In genomic region chr3:53803124-53803815, GRCh38 we compare ENCODE assay signal across 26 cellular contexts. TPM values are rescaled to one million over a fixed set of nuclear protein-coding genes. Genes with fewer than 3 reads are reported as not detected.
DNase-seq lines count a peak whose midpoint lies in the region; ATAC-seq, FAIRE-seq and TF ChIP-seq lines count a peak whose summit lies in the region.
"Had no signal": no experiment of that assay in that cellular context is flagged by ENCODE, and none has a peak within 500 bp of the region (broad histone marks: within the 10 kb centered on the region; RNA-seq: fewer than 3 reads in every experiment).

No MANE protein-coding gene starts in this region.

- H3K36me3 Mint-ChIP-seq in GM23338 (ENCODE audit: low read depth), result no peaks in the 10 kb centered on the region
- H3K36me3 Mint-ChIP-seq: IgD-negative memory B cell, type B pancreatic cell, WTC11 had no signal

- no peak overlapping the region for H4K91ac ChIP-seq in neuronal stem cell (ENCODE audit: low read depth, low read length, poor library complexity)

- TF ChIP-seq EP300 in K562 (IDR thresholded peaks at IDR 0.05; ENCODE audit: low read length), result no peak
- no peak for TF ChIP-seq EP300 in tibial nerve (IDR thresholded peaks at IDR 0.05)

- no peaks in the 10 kb centered on the region for H3K79me1 ChIP-seq in neuronal stem cell (ENCODE audit: low read depth, low read length)

- no peak for FAIRE-seq in K562 (lab: Jason Lieb, UNC)

- TF ChIP-seq CTCF in GM23338 (conservative IDR thresholded peaks at IDR 0.05; ENCODE audit: low read depth in 2 of 2) (no peak), K562 (IDR thresholded peaks at IDR 0.05 in 2 of 3, conservative IDR thresholded peaks at IDR 0.05 in 1 of 3; ENCODE audit: insufficient read depth in 2 of 3, low read depth in 1 of 3, low read length in 3 of 3) (no peak), tibial nerve (IDR thresholded peaks at IDR 0.05) (no peak)

- no peak overlapping the region for H4K8ac ChIP-seq in neuronal stem cell (ENCODE audit: low read depth, low read length)

- CTCF ChIA-PET in K562 (lab: Yijun Ruan, JAX; ENCODE audit: low intra/inter-chr PET ratio), result no interaction called here

- ATAC-seq in GM23338 (peak; percentile 50), K562 (0 out of 3 replicates have a peak, but pooled peaks have one; percentile 23), GM21526 (IDR thresholded peaks at IDR 0.05; ENCODE audit: low FRiP score, unreplicated experiment) (no peak)
- ATAC-seq: activated T-cell treated with anti-CD3 and anti-CD28 coated beads, Interleukin-2, amount 50 U/mL, for 4 hours had no signal

- peak overlapping the region; percentile 22 for H2BK15ac ChIP-seq in neuronal stem cell (ENCODE audit: low read length)

- H3K79me2 ChIP-seq in GM23338 (replicated peaks; ENCODE audit: insufficient read depth), result no peaks in the 10 kb centered on the region
- H3K79me2 ChIP-seq in K562 (ENCODE audit: control insufficient read depth, insufficient read depth, low read length), result no peaks in the 10 kb centered on the region
- H3K79me2 ChIP-seq: parathyroid adenoma had no signal

- intact Hi-C loops in K562 (cut with micrococcal nuclease), result no loop called here

- no TSS peak for BruUV-seq in K562 (replicated peaks; lab: Mats Ljungman, UMichigan)

- H3K4me1 Mint-ChIP-seq in GM23338, result peaks cover 16% of the 10 kb centered on the region
- H3K4me1 Mint-ChIP-seq: activated CD4-positive, alpha-beta T cell treated with anti-CD3 and anti-CD28 coated beads, Interleukin-2, amount 10 ng/mL, durations not matched to agents 7 days and 5 days; central memory CD8-positive, alpha-beta T cell had no signal

- H3K4me3 ChIP-seq in GM23338 (no peak overlapping the region), K562 (no peak overlapping the region), neuronal stem cell (ENCODE audit: low read length in 2 of 2) (no peak overlapping the region), tibial nerve (no peak overlapping the region)
- H3K4me3 ChIP-seq: BLaER1, GM23248, right atrium auricular region, SJCRH30 had no signal

- H3K9me3 Mint-ChIP-seq in GM23338, result no peaks in the 10 kb centered on the region
- H3K9me3 Mint-ChIP-seq: activated CD4-positive, alpha-beta T cell treated with anti-CD3 and anti-CD28 coated beads, Interleukin-2, amount 10 ng/mL, durations not matched to agents 7 days and 5 days; activated T-cell treated with anti-CD3 and anti-CD28 coated beads, Interleukin-2, amount 50 U/mL, for 4 hours; central memory CD8-positive, alpha-beta T cell; IgD-negative memory B cell; type B pancreatic cell; WTC11 had no signal

- H3K27me3 Mint-ChIP-seq in GM23338 (ENCODE audit: insufficient read depth, low read depth, poor library complexity), result peaks cover 7% of the 10 kb centered on the region
- H3K27me3 Mint-ChIP-seq: activated CD4-positive, alpha-beta T cell treated with anti-CD3 and anti-CD28 coated beads, Interleukin-2, amount 10 ng/mL, durations not matched to agents 7 days and 5 days; type B pancreatic cell had no signal

- no peak overlapping the region for H3K27ac Mint-ChIP-seq in GM23338
- H3K27ac Mint-ChIP-seq: activated CD4-positive, alpha-beta T cell treated with anti-CD3 and anti-CD28 coated beads, Interleukin-2, amount 10 ng/mL, durations not matched to agents 7 days and 5 days had no signal

- H4K20me1 ChIP-seq in GM23338 (replicated peaks; ENCODE audit: insufficient read depth) (no peaks in the 10 kb centered on the region), K562 (replicated peaks; ENCODE audit: control insufficient read depth, insufficient read depth, low read length) (no peaks in the 10 kb centered on the region; the same call in 1 of the 2 replicates)
- H4K20me1 ChIP-seq: BLaER1 had no signal

- no peak for TF ChIP-seq POLR2A in K562 (conservative IDR thresholded peaks at IDR 0.05)
- TF ChIP-seq POLR2A in tibial nerve (IDR thresholded peaks at IDR 0.05), result no peak

- no peaks in the 10 kb centered on the region for H3F3A ChIP-seq in GM23338 (replicated peaks; ENCODE audit: low read depth)

- H3K36me3 ChIP-seq in GM23338 (ENCODE audit: insufficient read depth), result no peaks in the 10 kb centered on the region
- no peaks in the 10 kb centered on the region for H3K36me3 ChIP-seq in K562 (ENCODE audit: control insufficient read depth, insufficient read depth, low read length)
- no peaks in the 10 kb centered on the region for H3K36me3 ChIP-seq in neuronal stem cell (replicated peaks in 1 of 2; ENCODE audit: control insufficient read depth in 2 of 2, insufficient read depth in 2 of 2, low read length in 2 of 2)
- peaks cover 0 to 10% (median 0%) of the 10 kb centered on the region in 3 donors for H3K36me3 ChIP-seq in tibial nerve
- H3K36me3 ChIP-seq: BLaER1, right atrium auricular region, SJCRH30 had no signal

- H3K27ac ChIP-seq in GM23338 (ENCODE audit: low read depth) (no peak overlapping the region), K562 (ENCODE audit: extremely low read depth, low read depth, low read length) (no peak overlapping the region), neuronal stem cell (replicated peaks; ENCODE audit: low read length) (no peak overlapping the region), tibial nerve (no peak overlapping the region)
- H3K27ac ChIP-seq: BLaER1, GM23248, parathyroid adenoma, right atrium auricular region, SJCRH30 had no signal

- H2AK5ac ChIP-seq in neuronal stem cell (ENCODE audit: low read depth, low read length), result peak overlapping the region; percentile 59

- H3K9me2 ChIP-seq in GM23338 (ENCODE audit: insufficient read depth), result no peaks in the 10 kb centered on the region

- no peak overlapping the region for H3K23ac ChIP-seq in neuronal stem cell (ENCODE audit: low read depth, low read length, poor library complexity)

- POLR2A ChIA-PET in K562 (lab: Yijun Ruan, JAX), result interaction anchor here (0.8 kb wide), 1 partner anchor 374 kb away, joined by 3 read pairs; no protein-coding TSS in a partner anchor

- peak overlapping the region; percentile 74 for H3K18ac ChIP-seq in neuronal stem cell (ENCODE audit: low read length)

- no peaks in the 10 kb centered on the region for H3K4me1 ChIP-seq in GM23338 (ENCODE audit: insufficient read depth)
- H3K4me1 ChIP-seq in K562 (replicated peaks in 1 of 2; ENCODE audit: control insufficient read depth in 2 of 2, insufficient read depth in 2 of 2, low read length in 2 of 2), result no peaks in the 10 kb centered on the region
- peaks cover 16 to 22% of the 10 kb centered on the region in 2 donors for H3K4me1 ChIP-seq in neuronal stem cell (ENCODE audit: control insufficient read depth in 2 of 2, insufficient read depth in 1 of 2, low read depth in 1 of 2, low read length in 2 of 2)
- peaks cover 0 to 5% (median 0%) of the 10 kb centered on the region in 4 donors for H3K4me1 ChIP-seq in tibial nerve
- H3K4me1 ChIP-seq: parathyroid adenoma, SJCRH30 had no signal

- no peaks in the 10 kb centered on the region for H3K27me3 ChIP-seq in GM23338 (ENCODE audit: insufficient read depth)
- peaks cover 10 to 82% of the 10 kb centered on the region in 2 experiments; a peak in 4 of 5 replicates for H3K27me3 ChIP-seq in K562 (ENCODE audit: control insufficient read depth in 2 of 2, insufficient read depth in 2 of 2, low read length in 2 of 2)
- no peaks in the 10 kb centered on the region for H3K27me3 ChIP-seq in neuronal stem cell (ENCODE audit: control insufficient read depth in 3 of 3, insufficient read depth in 3 of 3, low read depth in 1 of 3, low read length in 3 of 3)
- no peaks in the 10 kb centered on the region for H3K27me3 ChIP-seq in tibial nerve
- H3K27me3 ChIP-seq: BLaER1, right atrium auricular region had no signal

- H2BK12ac ChIP-seq in neuronal stem cell (ENCODE audit: low read length), result no peak overlapping the region

- H3K9me1 ChIP-seq in K562 (ENCODE audit: control insufficient read depth, insufficient read depth, low read length), result no peaks in the 10 kb centered on the region

- no peak overlapping the region for H3K4me3 Mint-ChIP-seq in GM23338
- H3K4me3 Mint-ChIP-seq: activated CD4-positive, alpha-beta T cell treated with anti-CD3 and anti-CD28 coated beads, Interleukin-2, amount 10 ng/mL, durations not matched to agents 7 days and 5 days; activated T-cell treated with anti-CD3 and anti-CD28 coated beads, Interleukin-2, amount 50 U/mL, for 4 hours; central memory CD8-positive, alpha-beta T cell; IgD-negative memory B cell; WTC11 had no signal

- in situ Hi-C loops in K562 (cut with MboI), result no loop called here

- H2BK5ac ChIP-seq in neuronal stem cell (ENCODE audit: low read length), result peak overlapping the region; percentile 89

- H3K4me2 ChIP-seq in GM23338 (no peak overlapping the region), K562 (ENCODE audit: insufficient read depth, low read length) (no peak overlapping the region), neuronal stem cell (ENCODE audit: insufficient read depth, low read length, poor library complexity, severe bottlenecking) (no peak overlapping the region)
- H3K4me2 ChIP-seq: BLaER1 had no signal

- DNase-seq in DMS53 (lab: John Stamatoyannopoulos, UW) (peak; percentile 69), GM23338 (ENCODE audit: low spot score) (peak; percentile 21), K562 (ENCODE audit: extremely low read depth in 1 of 4, low spot score in 3 of 4) (no peak), neuronal stem cell (ENCODE audit: low spot score) (no peak), tibial nerve (ENCODE audit: low spot score in 2 of 2) (no peak), inferior parietal cortex (ENCODE audit: extremely low spot score) (no peak)
- DNase-seq: activated CD4-positive, alpha-beta T cell treated with anti-CD3 and anti-CD28 coated beads, Interleukin-2, amount 10 ng/mL, durations not matched to agents 7 days and 5 days; activated naive CD4-positive, alpha-beta T cell; activated T-cell treated with anti-CD3 and anti-CD28 coated beads, Interleukin-2, amount 50 U/mL, for 4 hours; COR-L47; GM23248; NCI-H524 treated with DMSO at 0.1 percent for 48 hours; SJCRH30; stimulated activated CD4-positive, alpha-beta T cell treated with anti-CD3 and anti-CD28 coated beads, Interleukin-12 subunit alpha, Interleukin-12 subunit beta, amount 100 ng/mL, for 4 hours; stimulated activated CD4-positive, alpha-beta T cell treated with anti-CD3 and anti-CD28 coated beads, Interleukin-4, amount 100 ng/mL, for 1 hour had no signal

- no peak overlapping the region for H3K14ac ChIP-seq in neuronal stem cell (ENCODE audit: low read length)

- no peak overlapping the region for H3K4ac ChIP-seq in neuronal stem cell (ENCODE audit: low read length)

- H3K9ac ChIP-seq in K562 (ENCODE audit: insufficient read depth in 1 of 2, low read depth in 2 of 2, low read length in 2 of 2) (no peak overlapping the region), neuronal stem cell (ENCODE audit: low read depth, low read length, poor library complexity) (no peak overlapping the region)
- H3K9ac ChIP-seq: BLaER1, GM23248, parathyroid adenoma had no signal

- H2AFZ ChIP-seq in GM23338, result no peak overlapping the region
- H2AFZ ChIP-seq in K562 (ENCODE audit: low read depth, low read length), result no peak overlapping the region
- H2AFZ ChIP-seq in neuronal stem cell (ENCODE audit: low read length), result peak overlapping the region; percentile 14
- H2AFZ ChIP-seq: GM23248, parathyroid adenoma had no signal

- peak overlapping the region; percentile 47 for H2BK120ac ChIP-seq in neuronal stem cell (ENCODE audit: low read depth, low read length)

- no peak for TF ChIP-seq RAD21 in K562 (CRISPR knock-in tag; conservative IDR thresholded peaks at IDR 0.05 in 1 of 2, IDR thresholded peaks at IDR 0.05 in 1 of 2)

- H3K9me3 ChIP-seq in K562 (replicated peaks; ENCODE audit: control insufficient read depth, insufficient read depth, low read depth, low read length), result no peaks in the 10 kb centered on the region
- H3K9me3 ChIP-seq in neuronal stem cell (replicated peaks in 1 of 2; ENCODE audit: control insufficient read depth in 2 of 2, insufficient read depth in 1 of 2, low read depth in 1 of 2, low read length in 2 of 2), result peaks cover 0 to 1% of the 10 kb centered on the region in 2 donors
- H3K9me3 ChIP-seq in tibial nerve, result no peaks in the 10 kb centered on the region
- H3K9me3 ChIP-seq: BLaER1, right atrium auricular region, SJCRH30 had no signal

- WGBS in K562 (ENCODE audit: insufficient coverage, low coverage, missing lambda C conversion rate), result 7% methylated on average over 2 of the region's 18 CpGs
- WGBS in neuronal stem cell (ENCODE audit: extremely low coverage in 2 of 2, insufficient read length in 2 of 2, insufficient replicate concordance in 1 of 2), 2 donors, result no CpG with 5 or more reads among the region's 18 CpGs
- WGBS in tibial nerve, 2 donors, result 87 to 97% methylated on average over 17 of the region's 18 CpGs

RNA-seq across cellular contexts. Expression of gene CHDH, which starts 42.9 kb away (rescaled TPM):
- total RNA-seq in GM23338 (2014; rRNA removed; shearing (Covaris generic)), result 6.6 and 31.4 TPM in 2 replicates
- polyA plus RNA-seq in GM23338 (2016; fragmentation: Nextera tagmentation; extraction: Ambion mirVana) (2.3 and 2.5 TPM in 2 replicates), K562 (2011; rRNA removed) (0.53 and 1.4 TPM in 2 replicates), K562 (2014; fragmentation: Illumina TruSeq; extraction: Trizol) (0.46 and 0.58 TPM in 2 replicates), K562 (2014; fragmentation: Nextera tagmentation; extraction: Ambion mirVana) (under 1 TPM; 0.06 to 0.14 TPM), K562 (2014; rRNA removed) (0.65 and 0.90 TPM in 2 replicates)
- 0.51 and 1.1 TPM in 2 replicates for total RNA-seq in K562 (2011; cell fraction: chromatin; rRNA removed; ENCODE audit: low replicate concordance)
- 0.39 and 0.83 TPM in 2 replicates for total RNA-seq in K562 (2011; cell fraction: nucleolus; rRNA removed)
- 0.44 and 0.46 TPM in 2 replicates for total RNA-seq in K562 (2011; cell fraction: nucleoplasm; rRNA removed)
- total RNA-seq in K562 (2014; rRNA removed) (0.57 and 1.9 TPM in 2 replicates), K562 (2014; rRNA removed; fragmentation: Illumina TruSeq; extraction: Trizol) (0.29 and 0.33 TPM in 2 replicates), K562 (2015; rRNA removed; fragmentation: Illumina TruSeq; extraction: Trizol) (0.36 and 0.38 TPM in 2 replicates), K562 (2021) (0.89 and 1.4 TPM in 2 replicates), tibial nerve (10 to 100 TPM in 2 of 4 donors, 1 to 10 TPM in 2; 2.8 to 15.9 (median 9.7) TPM)
- polyA plus RNA-seq in K562 (2011; cell fraction: cytosol; rRNA removed), result 0.78 and 1.2 TPM in 2 replicates
- polyA plus RNA-seq in K562 (2011; cell fraction: nucleus; rRNA removed), result 0.71 and 1.3 TPM in 2 replicates
- 0.35 and 0.39 TPM in 2 replicates for polyA plus RNA-seq in K562 (2012)
- 0.28 and 0.63 TPM in 2 replicates for polyA minus RNA-seq in K562 (2011; rRNA and poly(A)+ RNA removed)
- 0.29 and 1.2 TPM in 2 replicates for polyA minus RNA-seq in K562 (2011; cell fraction: cytosol; rRNA and poly(A)+ RNA removed)
- 0.13 and 1.00 TPM in 2 replicates for polyA minus RNA-seq in K562 (2011; cell fraction: nucleus; rRNA and poly(A)+ RNA removed)
- polyA plus RNA-seq in neuronal stem cell (2013, experiment 1 of 2), result 2.0 TPM
- 2.0 TPM for polyA plus RNA-seq in neuronal stem cell (2013, experiment 2 of 2)
- total RNA-seq: RPMI7951 had no signal
- polyA plus RNA-seq: GM23248 had no signal

RNA-seq across cellular contexts. Expression of gene IL17RB, which starts 43.1 kb away (rescaled TPM):
- total RNA-seq in GM23338 (2014; rRNA removed; shearing (Covaris generic)), result 5.7 and 8.3 TPM in 2 replicates
- 6.4 and 6.9 TPM in 2 replicates for polyA plus RNA-seq in GM23338 (2016; fragmentation: Nextera tagmentation; extraction: Ambion mirVana)
- 4.8 and 6.7 TPM in 2 replicates for total RNA-seq in K562 (2011; cell fraction: chromatin; rRNA removed; ENCODE audit: low replicate concordance)
- 3.3 and 5.3 TPM in 2 replicates for total RNA-seq in K562 (2011; cell fraction: nucleolus; rRNA removed)
- 3.6 and 4.4 TPM in 2 replicates for total RNA-seq in K562 (2011; cell fraction: nucleoplasm; rRNA removed)
- total RNA-seq in K562 (2014; rRNA removed), result 1.1 and 1.9 TPM in 2 replicates
- 1.5 and 1.7 TPM in 2 replicates for total RNA-seq in K562 (2014; rRNA removed; fragmentation: Illumina TruSeq; extraction: Trizol)
- 1.1 and 1.3 TPM in 2 replicates for total RNA-seq in K562 (2015; rRNA removed; fragmentation: Illumina TruSeq; extraction: Trizol)
- total RNA-seq in K562 (2021), result 1.2 and 1.5 TPM in 2 replicates
- polyA plus RNA-seq in K562 (2011; rRNA removed), result 4.1 and 7.6 TPM in 2 replicates
- polyA plus RNA-seq in K562 (2011; cell fraction: cytosol; rRNA removed), result 2.2 and 4.9 TPM in 2 replicates
- 15.7 and 34.8 TPM in 2 replicates for polyA plus RNA-seq in K562 (2011; cell fraction: nucleus; rRNA removed)
- polyA plus RNA-seq in K562 (2012), result 1.2 and 1.4 TPM in 2 replicates
- polyA plus RNA-seq in K562 (2014; fragmentation: Illumina TruSeq; extraction: Trizol), result 1.8 and 2.2 TPM in 2 replicates
- polyA plus RNA-seq in K562 (2014; fragmentation: Nextera tagmentation; extraction: Ambion mirVana), result 1 to 10 TPM; 1.1 to 1.8 TPM
- 2.7 and 2.8 TPM in 2 replicates for polyA plus RNA-seq in K562 (2014; rRNA removed)
- polyA minus RNA-seq in K562 (2011; rRNA and poly(A)+ RNA removed), result 1.4 and 2.2 TPM in 2 replicates
- 0.57 and 1.9 TPM in 2 replicates for polyA minus RNA-seq in K562 (2011; cell fraction: cytosol; rRNA and poly(A)+ RNA removed)
- 1.6 and 4.7 TPM in 2 replicates for polyA minus RNA-seq in K562 (2011; cell fraction: nucleus; rRNA and poly(A)+ RNA removed)
- polyA plus RNA-seq in neuronal stem cell (2013, experiment 1 of 2), result 2.6 TPM
- polyA plus RNA-seq in neuronal stem cell (2013, experiment 2 of 2), result 2.3 TPM
- total RNA-seq in tibial nerve, result 1 to 10 TPM; 3.3 to 7.1 (median 5.0) TPM
- total RNA-seq: glomerular endothelial cell, GM23248, lung microvascular endothelial cell, RPMI7951, SJCRH30 had no signal

Comparison
In these comparisons a context has a peak if more than half of its experiments do, and no peak if none do; other contexts are left out.
1. DNase-seq: peak in DMS53 (single experiment) and GM23338 (single experiment); none in K562 (0 of 4), neuronal stem cell (single experiment), tibial nerve (0 of 2) and inferior parietal cortex (single experiment).